Comparison of ENCODE assay signal across 21 cellular contexts in the genomic region with DNA sequence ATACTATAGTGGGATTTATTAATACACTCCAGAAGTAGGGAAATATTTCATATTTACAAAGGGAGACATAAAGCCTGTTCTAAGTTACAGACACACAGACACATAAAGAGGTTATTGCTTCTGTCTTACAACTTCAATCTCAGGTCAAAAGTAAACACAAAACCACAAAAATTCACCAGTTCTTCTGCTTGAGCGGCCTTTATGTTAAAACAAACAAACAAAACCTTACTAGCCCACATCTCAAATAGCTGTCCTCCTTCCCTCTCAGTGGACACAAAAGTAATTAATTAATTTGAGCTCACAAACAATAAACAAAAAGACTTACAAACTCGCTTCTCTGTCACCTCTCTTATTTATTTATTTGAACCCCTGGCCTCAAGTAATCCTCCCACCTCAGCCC. TPM values are rescaled to one million over a fixed set of nuclear protein-coding genes. Genes with fewer than 3 reads are reported as not detected.
A peak's percentile ranks its signal among the peaks of the same experiment; 100 is the strongest.
DNase-seq lines count a peak whose midpoint lies in the region; ATAC-seq and TF ChIP-seq lines count a peak whose summit lies in the region.
"Had no signal": no experiment of that assay in that cellular context is flagged by ENCODE, and none has a peak within 500 bp of the region (broad histone marks: within the 10 kb centered on the region; RNA-seq: fewer than 3 reads in every experiment).

No MANE protein-coding gene starts in this region.

- H3K36me3 ChIP-seq in OCI-LY7 (ENCODE audit: insufficient read depth, low read length) = peaks cover 6% of the 10 kb centered on the region; the same call in 1 of the 2 replicates
- H3K36me3 ChIP-seq: gastroesophageal sphincter, spleen, vagina had no signal

- no peaks in the 10 kb centered on the region for H3K9me2 ChIP-seq in OCI-LY7 (ENCODE audit: insufficient read depth, low read length)

- H4K20me1 ChIP-seq in OCI-LY7 (ENCODE audit: insufficient read depth, low read length) = peaks cover 10% of the 10 kb centered on the region; the same call in 1 of the 2 replicates

- H3K4me2 ChIP-seq in OCI-LY7 (ENCODE audit: low read length) = no peak overlapping the region

- POLR2A ChIA-PET in OCI-LY7 (lab: Charles Lee) (interaction anchor here (0.6 to 3.1 kb wide), 6 partner anchors 8 to 672 kb away, joined by 3 to 21 read pairs (median 4); partner anchors contain the start of gene OSGEPL1), GM10248 (lab: Yijun Ruan, JAX) (no interaction called here)

- intact Hi-C loops in OCI-LY7 (cut with micrococcal nuclease; ENCODE audit: unreplicated experiment) (loop anchor here (5.0 kb wide), 3 partner anchors 123 to 873 kb away; partner anchors contain the start of genes HIBCH, NEMP2, ORMDL1 and PMS1), lower leg skin (cut with DNase I; ENCODE audit: low total_unique reads) (loop anchor here (2.0 kb wide), 1 partner anchor 37 kb away; no protein-coding TSS in a partner anchor)

- peak overlapping the region; percentile 84 for H3K27ac Mint-ChIP-seq in activated naive CD4-positive, alpha-beta T cell treated with anti-CD3 and anti-CD28 coated beads, Interleukin-2, amount 50 U/mL, for 24 hours
- H3K27ac Mint-ChIP-seq in activated naive CD4-positive, alpha-beta T cell treated with anti-CD3 and anti-CD28 coated beads, Interleukin-2, amount 50 U/mL, for 72 hours = no peak overlapping the region
- H3K27ac Mint-ChIP-seq in effector memory CD8-positive, alpha-beta T cell = peak overlapping the region; percentile 41 to 94
- H3K27ac Mint-ChIP-seq in stimulated activated effector memory CD8-positive, alpha-beta T cell treated with anti-CD3 and anti-CD28 coated beads, Interleukin-12 subunit alpha, Interleukin-12 subunit beta, amount 100 ng/mL, for 72 hours = peak overlapping the region; percentile 91

- no peak for ATAC-seq in activated naive CD4-positive, alpha-beta T cell treated with anti-CD3 and anti-CD28 coated beads, Interleukin-2, amount 50 U/mL, for 72 hours
- no peak for ATAC-seq in effector memory CD8-positive, alpha-beta T cell (replicated peaks)
- no peak for ATAC-seq in stimulated activated effector memory CD8-positive, alpha-beta T cell treated with anti-CD3 and anti-CD28 coated beads, Interleukin-12 subunit alpha, Interleukin-12 subunit beta, amount 100 ng/mL, for 72 hours
- ATAC-seq: esophagus mucosa, gastroesophageal sphincter had no signal

- BruUV-seq in OCI-LY7 (replicated peaks; lab: Mats Ljungman, UMichigan) = no TSS peak

- H3K4me3 Mint-ChIP-seq in activated naive CD4-positive, alpha-beta T cell treated with anti-CD3 and anti-CD28 coated beads, Interleukin-2, amount 50 U/mL, for 24 hours = no peak overlapping the region
- H3K4me3 Mint-ChIP-seq in effector memory CD8-positive, alpha-beta T cell = peak overlapping the region in 1 of 2 donors; percentile 56
- no peak overlapping the region for H3K4me3 Mint-ChIP-seq in stimulated activated effector memory CD8-positive, alpha-beta T cell treated with anti-CD3 and anti-CD28 coated beads, Interleukin-12 subunit alpha, Interleukin-12 subunit beta, amount 100 ng/mL, for 72 hours
- H3K4me3 Mint-ChIP-seq: neural crest cell had no signal

- TF ChIP-seq CTCF in OCI-LY7 (conservative IDR thresholded peaks at IDR 0.05; ENCODE audit: low read length) (no peak), GM10248 (IDR thresholded peaks at IDR 0.05; ENCODE audit: control extremely low read depth, extremely low read depth, low read depth, missing control alignments) (no peak), lower leg skin (IDR thresholded peaks at IDR 0.05) (no peak)

- 59 to 68% methylated on average over 2 of the region's 2 CpGs for WGBS in lower leg skin, 2 donors

- DNase-seq in activated naive CD4-positive, alpha-beta T cell treated with anti-CD3 and anti-CD28 coated beads, Interleukin-2, amount 50 U/mL, for 72 hours (ENCODE audit: low spot score in 2 of 2) = no peak
- DNase-seq in OCI-LY7 (ENCODE audit: low spot score) = no peak
- DNase-seq in effector memory CD8-positive, alpha-beta T cell = no peak
- DNase-seq in stimulated activated effector memory CD8-positive, alpha-beta T cell treated with anti-CD3 and anti-CD28 coated beads, Interleukin-12 subunit alpha, Interleukin-12 subunit beta, amount 100 ng/mL, for 72 hours (ENCODE audit: low spot score in 2 of 2) = no peak
- DNase-seq in AG20443 (ENCODE audit: low spot score) = no peak
- no peak for DNase-seq in GM10248 (ENCODE audit: extremely low spot score)
- no peak for DNase-seq in lower leg skin (ENCODE audit: low spot score in 2 of 2)
- DNase-seq: activated CD4-positive, alpha-beta T cell treated with anti-CD3 and anti-CD28 coated beads for 4 hours; activated T-cell treated with anti-CD3 and anti-CD28 coated beads for 4 hours; adrenal gland; dorsolateral prefrontal cortex; mesendoderm; NCI-H2107; NCI-H510A; spleen; stimulated activated CD4-positive, alpha-beta T cell treated with anti-CD3 and anti-CD28 coated beads, Interleukin-4, amount 100 ng/mL, for 4 hours had no signal

- H3K27me3 Mint-ChIP-seq in activated naive CD4-positive, alpha-beta T cell treated with anti-CD3 and anti-CD28 coated beads, Interleukin-2, amount 50 U/mL, for 24 hours = no peaks in the 10 kb centered on the region
- H3K27me3 Mint-ChIP-seq in effector memory CD8-positive, alpha-beta T cell = no peaks in the 10 kb centered on the region

- no peaks in the 10 kb centered on the region for H3K9me3 Mint-ChIP-seq in activated naive CD4-positive, alpha-beta T cell treated with anti-CD3 and anti-CD28 coated beads, Interleukin-2, amount 50 U/mL, for 24 hours
- H3K9me3 Mint-ChIP-seq in activated naive CD4-positive, alpha-beta T cell treated with anti-CD3 and anti-CD28 coated beads, Interleukin-2, amount 50 U/mL, for 72 hours = no peaks in the 10 kb centered on the region
- no peaks in the 10 kb centered on the region for H3K9me3 Mint-ChIP-seq in effector memory CD8-positive, alpha-beta T cell
- H3K9me3 Mint-ChIP-seq in stimulated activated effector memory CD8-positive, alpha-beta T cell treated with anti-CD3 and anti-CD28 coated beads, Interleukin-12 subunit alpha, Interleukin-12 subunit beta, amount 100 ng/mL, for 72 hours = no peaks in the 10 kb centered on the region
- H3K9me3 Mint-ChIP-seq: neural crest cell had no signal

- no peak for TF ChIP-seq POLR2A in lower leg skin (IDR thresholded peaks at IDR 0.05)

- H3K4me3 ChIP-seq in OCI-LY7 (ENCODE audit: low read depth, low read length, poor library complexity, severe bottlenecking) (no peak overlapping the region), lower leg skin (ENCODE audit: low read depth, poor library complexity, severe bottlenecking) (no peak overlapping the region)
- H3K4me3 ChIP-seq: adrenal gland, gastroesophageal sphincter, vagina had no signal

- no peaks in the 10 kb centered on the region for H3K9me3 ChIP-seq in OCI-LY7 (ENCODE audit: low read length)
- H3K9me3 ChIP-seq: adrenal gland, gastroesophageal sphincter, spleen, vagina had no signal

- peaks cover 72% of the 10 kb centered on the region for H3K4me1 Mint-ChIP-seq in activated naive CD4-positive, alpha-beta T cell treated with anti-CD3 and anti-CD28 coated beads, Interleukin-2, amount 50 U/mL, for 24 hours
- H3K4me1 Mint-ChIP-seq in effector memory CD8-positive, alpha-beta T cell (ENCODE audit: low read depth in 2 of 2) = peaks cover 30 to 37% of the 10 kb centered on the region in 2 donors
- H3K4me1 Mint-ChIP-seq in stimulated activated effector memory CD8-positive, alpha-beta T cell treated with anti-CD3 and anti-CD28 coated beads, Interleukin-12 subunit alpha, Interleukin-12 subunit beta, amount 100 ng/mL, for 72 hours = peaks cover 39% of the 10 kb centered on the region

- peaks cover 41% of the 10 kb centered on the region for H3K4me1 ChIP-seq in OCI-LY7 (ENCODE audit: insufficient read depth, low read length, poor library complexity, severe bottlenecking)

- CTCF ChIA-PET in OCI-LY7 (lab: Charles Lee; ENCODE audit: unreplicated experiment) (no interaction called here), GM10248 (lab: Yijun Ruan, JAX) (interaction anchor here (0.9 to 9.5 kb wide), 13 partner anchors 9 to 412 kb away, joined by 3 to 129 read pairs (median 10); partner anchors contain the start of genes ANKAR and OSGEPL1)

- H2AFZ ChIP-seq in OCI-LY7 (ENCODE audit: low read length) = peak overlapping the region; percentile 96; the same call in 1 of the 2 replicates

- H3K27ac ChIP-seq in OCI-LY7 (ENCODE audit: low read depth, low read length, poor library complexity, severe bottlenecking) = no peak overlapping the region
- H3K27ac ChIP-seq: adrenal gland, dorsolateral prefrontal cortex, gastroesophageal sphincter, vagina had no signal

- H3K79me2 ChIP-seq in OCI-LY7 (ENCODE audit: insufficient read depth, low read depth, low read length) = peaks cover 31% of the 10 kb centered on the region

- peaks cover 4% of the 10 kb centered on the region for H3K36me3 Mint-ChIP-seq in activated naive CD4-positive, alpha-beta T cell treated with anti-CD3 and anti-CD28 coated beads, Interleukin-2, amount 50 U/mL, for 24 hours
- no peaks in the 10 kb centered on the region for H3K36me3 Mint-ChIP-seq in activated naive CD4-positive, alpha-beta T cell treated with anti-CD3 and anti-CD28 coated beads, Interleukin-2, amount 50 U/mL, for 72 hours
- peaks cover 13% of the 10 kb centered on the region for H3K36me3 Mint-ChIP-seq in effector memory CD8-positive, alpha-beta T cell (ENCODE audit: insufficient read depth)
- H3K36me3 Mint-ChIP-seq in stimulated activated effector memory CD8-positive, alpha-beta T cell treated with anti-CD3 and anti-CD28 coated beads, Interleukin-12 subunit alpha, Interleukin-12 subunit beta, amount 100 ng/mL, for 72 hours = peaks cover 15% of the 10 kb centered on the region

RNA-seq across cellular contexts. Expression of gene ASNSD1, which starts 1.5 kb away (rescaled TPM):
- 10 to 100 TPM; 46.2 to 59.0 TPM for total RNA-seq in activated naive CD4-positive, alpha-beta T cell treated with anti-CD3 and anti-CD28 coated beads, Interleukin-2, amount 50 U/mL, for 72 hours
- 36.3 and 36.8 TPM in 2 replicates for total RNA-seq in OCI-LY7 (2014; rRNA removed; shearing (Covaris generic))
- total RNA-seq in OCI-LY7 (2022) = 31.9 TPM in 2 replicates
- total RNA-seq in lower leg skin = 10 to 100 TPM; 28.9 to 32.8 (median 30.6) TPM

RNA-seq across cellular contexts. Expression of gene ANKAR, which starts 14.7 kb away (rescaled TPM):
- 1 to 10 TPM; 2.6 to 2.9 TPM for total RNA-seq in activated naive CD4-positive, alpha-beta T cell treated with anti-CD3 and anti-CD28 coated beads, Interleukin-2, amount 50 U/mL, for 72 hours
- total RNA-seq in OCI-LY7 (2014; rRNA removed; shearing (Covaris generic)) = 1.3 and 2.9 TPM in 2 replicates
- total RNA-seq in OCI-LY7 (2022) (2.0 and 3.0 TPM in 2 replicates), lower leg skin (1 to 10 TPM in 3 of 4 donors, under 1 TPM in 1; 0.42 to 5.4 (median 3.4) TPM)

Comparison
In these comparisons a context has a peak if more than half of its experiments do, and no peak if none do; other contexts are left out.
1. H3K27ac Mint-ChIP-seq: peak in activated naive CD4-positive, alpha-beta T cell treated with anti-CD3 and anti-CD28 coated beads, Interleukin-2, amount 50 U/mL, for 24 hours (single experiment), effector memory CD8-positive, alpha-beta T cell (2 of 2) and stimulated activated effector memory CD8-positive, alpha-beta T cell treated with anti-CD3 and anti-CD28 coated beads, Interleukin-12 subunit alpha, Interleukin-12 subunit beta, amount 100 ng/mL, for 72 hours (single experiment); none in activated naive CD4-positive, alpha-beta T cell treated with anti-CD3 and anti-CD28 coated beads, Interleukin-2, amount 50 U/mL, for 72 hours (0 of 2).